Comparison of ENCODE assay signal across 8 cellular contexts in the genomic region with DNA sequence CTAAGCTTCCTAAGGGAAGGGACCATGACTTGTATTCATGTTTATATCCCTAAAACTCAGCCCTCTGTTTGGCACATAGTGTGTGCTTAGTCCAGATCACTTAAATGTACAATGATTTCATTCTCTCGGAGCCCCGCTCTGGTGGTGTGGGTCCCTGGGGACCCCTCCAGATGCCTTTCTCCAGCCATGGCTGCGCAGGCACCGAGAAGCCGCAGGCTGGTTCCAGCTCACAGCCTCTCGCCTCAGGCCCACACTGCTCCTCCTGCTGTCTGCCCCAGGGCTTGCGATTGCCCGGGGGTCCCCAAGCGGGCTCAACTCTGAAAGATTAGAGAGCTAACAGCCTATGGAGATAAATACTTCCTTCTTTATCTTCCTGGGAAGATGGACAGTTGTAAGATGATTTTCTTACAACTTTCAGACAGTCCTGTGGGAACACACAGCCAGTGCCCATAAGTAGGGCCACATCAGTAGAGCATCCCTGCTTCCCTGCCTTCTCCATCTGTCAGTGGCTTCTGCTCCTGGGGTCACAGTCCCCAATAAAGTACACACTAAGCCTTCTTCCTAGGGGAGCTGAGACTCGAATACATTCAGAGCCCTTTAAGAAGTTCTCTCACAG.
DNase-seq lines count a peak whose midpoint lies in the region; ATAC-seq, FAIRE-seq and TF ChIP-seq lines count a peak whose summit lies in the region.

No MANE protein-coding gene starts in this region.

- POLR2A ChIA-PET in endothelial cell of umbilical vein (lab: Charles Lee): no interaction called here

- intact Hi-C loops in endothelial cell of umbilical vein (cut with micrococcal nuclease) (loop anchor here (1.0 to 10.0 kb wide), 5 partner anchors 14 to 262 kb away; a partner anchor contains a TSS), pancreas (cut with DNase I) (no loop called here)

- no peaks in the 10 kb centered on the region for H3K9me2 ChIP-seq in DOHH2 (replicated peaks; ENCODE audit: control insufficient read depth, low read length)

- no peaks in the 10 kb centered on the region for H3K9me1 ChIP-seq in endothelial cell of umbilical vein (replicated peaks; ENCODE audit: control insufficient read depth, extremely low read depth, insufficient read depth, low read length)

- peak overlapping the region; percentile 84 for H3K9ac ChIP-seq in endothelial cell of umbilical vein (replicated peaks; ENCODE audit: extremely low read depth, insufficient read depth, low read length)

- H2AFZ ChIP-seq in endothelial cell of umbilical vein (ENCODE audit: low read depth, low read length): peak overlapping the region; percentile 35

- TF ChIP-seq CTCF in DOHH2 (IDR thresholded peaks at IDR 0.05; ENCODE audit: low read depth, low read length, poor library complexity, severe bottlenecking): peak; percentile 55
- no peak for TF ChIP-seq CTCF in Peyer's patch (IDR thresholded peaks at IDR 0.05)
- peak; percentile 11 to 20 for TF ChIP-seq CTCF in endothelial cell of umbilical vein (IDR thresholded peaks at IDR 0.05; ENCODE audit: extremely low read depth in 1 of 2, insufficient read depth in 1 of 2, low read depth in 1 of 2, low read length in 2 of 2)
- no peak for TF ChIP-seq CTCF in pancreas (IDR thresholded peaks at IDR 0.05)

- BruUV-seq in endothelial cell of umbilical vein (replicated peaks; lab: Mats Ljungman, UMichigan): TSS peak; percentile 26

- dilution Hi-C loops in endothelial cell of umbilical vein (cut with MboI; ENCODE audit: extremely low pct_ligation_motif_present, low sequenced_read_pairs): no loop called here

- no peaks in the 10 kb centered on the region for H3K36me3 ChIP-seq in DOHH2 (ENCODE audit: control insufficient read depth, low read length)
- H3K36me3 ChIP-seq in Peyer's patch: no peaks in the 10 kb centered on the region
- no peaks in the 10 kb centered on the region for H3K36me3 ChIP-seq in endothelial cell of umbilical vein (ENCODE audit: control insufficient read depth in 2 of 2, extremely low read depth in 1 of 2, insufficient read depth in 2 of 2, low read length in 2 of 2)
- no peaks in the 10 kb centered on the region for H3K36me3 ChIP-seq in pancreas

- H4K20me1 ChIP-seq in DOHH2 (ENCODE audit: control insufficient read depth, insufficient read depth, low read depth, low read length): no peaks in the 10 kb centered on the region
- no peaks in the 10 kb centered on the region for H4K20me1 ChIP-seq in endothelial cell of umbilical vein (replicated peaks; ENCODE audit: control insufficient read depth, extremely low read depth, insufficient read depth, low read length)

- 87 to 93% methylated on average over 10 of the region's 10 CpGs for WGBS in pancreas, 2 donors

- H3K27me3 ChIP-seq in DOHH2 (ENCODE audit: control insufficient read depth, low read length) (no peaks in the 10 kb centered on the region), Peyer's patch (no peaks in the 10 kb centered on the region), endothelial cell of umbilical vein (ENCODE audit: control insufficient read depth in 2 of 2, insufficient read depth in 2 of 2, low read length in 2 of 2) (no peaks in the 10 kb centered on the region), pancreas (no peaks in the 10 kb centered on the region)

- DNase-seq in Peyer's patch: peak in 2 of 3 donors; percentile 79 to 82
- no peak for DNase-seq in endothelial cell of umbilical vein (ENCODE audit: low read depth, low spot score)
- peak in 1 of 6 donors; percentile 52 for DNase-seq in pancreas
- DNase-seq in midbrain (lab: John Stamatoyannopoulos, UW): no peak
- DNase-seq in NCI-H2029 treated with DMSO at 0.1 percent for 48 hours (lab: John Stamatoyannopoulos, UW): no peak
- no peak for DNase-seq in stimulated activated CD4-positive, alpha-beta T cell treated with anti-CD3 and anti-CD28 coated beads, Interleukin-15, amount 100 ng/mL, for 24 hours

- peak overlapping the region; percentile 96 for H3K4me2 ChIP-seq in DOHH2 (ENCODE audit: low read length)
- peak overlapping the region; percentile 72 for H3K4me2 ChIP-seq in endothelial cell of umbilical vein (ENCODE audit: insufficient read depth, low read length)

- CTCF ChIA-PET in endothelial cell of umbilical vein (lab: Charles Lee): interaction anchor here (1.1 to 2.7 kb wide), 10 partner anchors 9 to 73 kb away, joined by 3 to 21 read pairs (median 5); a partner anchor contains a TSS

- peaks cover 17% of the 10 kb centered on the region for H3F3A ChIP-seq in DOHH2 (ENCODE audit: control insufficient read depth, insufficient read depth)

- H3K9me3 ChIP-seq in DOHH2 (ENCODE audit: control insufficient read depth, insufficient read depth, low read length): no peaks in the 10 kb centered on the region
- no peaks in the 10 kb centered on the region for H3K9me3 ChIP-seq in Peyer's patch
- no peaks in the 10 kb centered on the region for H3K9me3 ChIP-seq in endothelial cell of umbilical vein (replicated peaks; ENCODE audit: control insufficient read depth, insufficient read depth, low read length)
- no peaks in the 10 kb centered on the region for H3K9me3 ChIP-seq in pancreas

- peak overlapping the region; percentile 85 for H3K27ac ChIP-seq in DOHH2 (ENCODE audit: low read depth, low read length)
- peak overlapping the region; percentile 85 to 98 (median 94) for H3K27ac ChIP-seq in Peyer's patch
- peak overlapping the region; percentile 96 for H3K27ac ChIP-seq in endothelial cell of umbilical vein (ENCODE audit: insufficient read depth, low read depth, low read length)
- peak overlapping the region; percentile 42 to 86 (median 74) for H3K27ac ChIP-seq in pancreas

- H3K4me3 ChIP-seq in DOHH2 (ENCODE audit: low read length): peak overlapping the region; percentile 73
- no peak overlapping the region for H3K4me3 ChIP-seq in Peyer's patch
- no peak overlapping the region for H3K4me3 ChIP-seq in endothelial cell of umbilical vein (replicated peaks in 1 of 3; ENCODE audit: insufficient read depth in 1 of 3, low read depth in 1 of 3, low read length in 3 of 3)
- no peak overlapping the region for H3K4me3 ChIP-seq in pancreas

- ATAC-seq in GM21528 (IDR thresholded peaks at IDR 0.05; ENCODE audit: low FRiP score, unreplicated experiment) (peak; percentile 40), pancreas (no peak)

- TF ChIP-seq POLR2A in Peyer's patch (IDR thresholded peaks at IDR 0.05) (no peak), endothelial cell of umbilical vein (IDR thresholded peaks at IDR 0.05; ENCODE audit: low read depth, low read length) (no peak)

- no peak for FAIRE-seq in endothelial cell of umbilical vein (lab: Jason Lieb, UNC)
- no peak for FAIRE-seq in pancreas (lab: Jason Lieb, UNC)

- no peaks in the 10 kb centered on the region for H3K79me2 ChIP-seq in DOHH2 (ENCODE audit: control insufficient read depth, low read length)
- no peaks in the 10 kb centered on the region for H3K79me2 ChIP-seq in endothelial cell of umbilical vein (ENCODE audit: control insufficient read depth, insufficient read depth, low read length)

- H3K4me1 ChIP-seq in DOHH2 (ENCODE audit: control insufficient read depth, low read length) (peaks cover 53% of the 10 kb centered on the region), Peyer's patch (peaks cover 11 to 55% (median 35%) of the 10 kb centered on the region in 4 donors), endothelial cell of umbilical vein (ENCODE audit: control insufficient read depth, extremely low read depth, insufficient read depth, low read length) (peaks cover 52% of the 10 kb centered on the region), pancreas (peaks cover 0 to 8% (median 0%) of the 10 kb centered on the region in 3 donors)

TF ChIP-seq in endothelial cell of umbilical vein, 7 proteins besides CTCF, POLR2A, EP300 and RAD21:
- TF ChIP-seq, protein P1, sequence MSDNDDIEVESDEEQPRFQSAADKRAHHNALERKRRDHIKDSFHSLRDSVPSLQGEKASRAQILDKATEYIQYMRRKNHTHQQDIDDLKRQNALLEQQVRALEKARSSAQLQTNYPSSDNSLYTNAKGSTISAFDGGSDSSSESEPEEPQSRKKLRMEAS (IDR thresholded peaks at IDR 0.05; ENCODE audit: insufficient read depth, insufficient read length): no peak
- no peak for TF ChIP-seq JUN (IDR thresholded peaks at IDR 0.05; ENCODE audit: borderline replicate concordance, insufficient read depth, insufficient read length, low read depth)
- no peak for TF ChIP-seq FOS (IDR thresholded peaks at IDR 0.05; ENCODE audit: borderline replicate concordance, insufficient read depth, low read length)
- no peak for TF ChIP-seq GATA2 (IDR thresholded peaks at IDR 0.05; ENCODE audit: insufficient read depth, insufficient read length, low read depth, low read length)
- TF ChIP-seq POLR2AphosphoS5 (IDR thresholded peaks at IDR 0.05; ENCODE audit: insufficient read depth, low read depth, low read length): no peak
- no peak for TF ChIP-seq MYC (IDR thresholded peaks at IDR 0.05; ENCODE audit: low read depth, low read length)
- no peak for TF ChIP-seq EZH2 (IDR thresholded peaks at IDR 0.05; ENCODE audit: borderline replicate concordance, low read depth, low read length, severe bottlenecking)
TF ChIP-seq in endothelial cell of umbilical vein: peak in this region for 0.

Comparison
In these comparisons a context has a peak if more than half of its experiments do, and no peak if none do; other contexts are left out.
1. CTCF ChIP-seq: peak in DOHH2 (single experiment) and endothelial cell of umbilical vein (2 of 2); none in Peyer's patch (0 of 6) and pancreas (0 of 4).
2. DNase-seq: peak in Peyer's patch (2 of 3); none in endothelial cell of umbilical vein (single experiment), midbrain (single experiment), NCI-H2029 treated with DMSO at 0.1 percent for 48 hours (single experiment) and stimulated activated CD4-positive, alpha-beta T cell treated with anti-CD3 and anti-CD28 coated beads, Interleukin-15, amount 100 ng/mL, for 24 hours (single experiment).
3. Peak in every context shown above with its lines, with median percentiles within 50 percentile points of each other: H3K27ac ChIP-seq.